In genomic region chr4:17094811-17095210, GRCh38 we compare ENCODE assay signal across 1 cellular context.
TF ChIP-seq lines count a peak whose summit lies in the region.

No MANE protein-coding gene starts in this region.

TF ChIP-seq in endothelial cell of umbilical vein, 7 proteins besides CTCF, POLR2A, EP300 and RAD21:
- TF ChIP-seq JUN (IDR thresholded peaks at IDR 0.05; ENCODE audit: borderline replicate concordance, insufficient read depth, insufficient read length, low read depth), result no peak
- TF ChIP-seq MYC (IDR thresholded peaks at IDR 0.05; ENCODE audit: low read depth, low read length), result no peak
- TF ChIP-seq POLR2AphosphoS5 (IDR thresholded peaks at IDR 0.05; ENCODE audit: insufficient read depth, low read depth, low read length), result no peak
- TF ChIP-seq, protein P1, sequence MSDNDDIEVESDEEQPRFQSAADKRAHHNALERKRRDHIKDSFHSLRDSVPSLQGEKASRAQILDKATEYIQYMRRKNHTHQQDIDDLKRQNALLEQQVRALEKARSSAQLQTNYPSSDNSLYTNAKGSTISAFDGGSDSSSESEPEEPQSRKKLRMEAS (IDR thresholded peaks at IDR 0.05; ENCODE audit: insufficient read depth, insufficient read length), result no peak
- TF ChIP-seq GATA2 (IDR thresholded peaks at IDR 0.05; ENCODE audit: insufficient read depth, insufficient read length, low read depth, low read length), result no peak
- no peak for TF ChIP-seq FOS (IDR thresholded peaks at IDR 0.05; ENCODE audit: borderline replicate concordance, insufficient read depth, low read length)
- no peak for TF ChIP-seq EZH2 (IDR thresholded peaks at IDR 0.05; ENCODE audit: borderline replicate concordance, low read depth, low read length, severe bottlenecking)
